In the genomic region with DNA sequence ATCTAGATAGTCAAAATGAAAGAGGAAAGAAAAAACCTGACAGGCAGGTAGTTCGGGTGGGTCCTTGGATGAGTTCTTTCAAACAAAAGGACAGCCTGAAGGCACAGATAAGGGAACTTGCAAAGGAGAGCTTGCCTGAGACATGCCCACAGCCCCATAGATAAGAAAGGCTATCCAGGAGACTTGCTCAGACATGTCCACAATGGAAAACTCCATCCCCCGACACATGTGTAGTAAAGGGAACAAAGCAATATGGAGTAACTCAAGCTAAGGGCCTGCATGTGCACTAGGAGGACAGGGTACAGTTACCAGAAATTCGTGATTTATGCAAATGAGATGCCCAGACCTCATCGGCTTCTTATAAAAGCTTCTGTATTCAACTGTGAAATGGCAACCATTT, we compare ENCODE assay signal across 2 cellular contexts.
TF ChIP-seq lines count a peak whose summit lies in the region.

No MANE protein-coding gene starts in this region.

TF ChIP-seq in GM23338, 12 proteins besides CTCF, POLR2A, EP300 and RAD21:
- peak; percentile 96; the same call in 1 of the 2 replicates for TF ChIP-seq ZNF114 (CRISPR knock-in tag; IDR thresholded peaks at IDR 0.05)
- TF ChIP-seq EZH2phosphoT487 (IDR thresholded peaks at IDR 0.05; ENCODE audit: unreplicated experiment): no peak

TF ChIP-seq in GM12878, 131 proteins besides CTCF, POLR2A, EP300 and RAD21:
- TF ChIP-seq, protein P1, sequence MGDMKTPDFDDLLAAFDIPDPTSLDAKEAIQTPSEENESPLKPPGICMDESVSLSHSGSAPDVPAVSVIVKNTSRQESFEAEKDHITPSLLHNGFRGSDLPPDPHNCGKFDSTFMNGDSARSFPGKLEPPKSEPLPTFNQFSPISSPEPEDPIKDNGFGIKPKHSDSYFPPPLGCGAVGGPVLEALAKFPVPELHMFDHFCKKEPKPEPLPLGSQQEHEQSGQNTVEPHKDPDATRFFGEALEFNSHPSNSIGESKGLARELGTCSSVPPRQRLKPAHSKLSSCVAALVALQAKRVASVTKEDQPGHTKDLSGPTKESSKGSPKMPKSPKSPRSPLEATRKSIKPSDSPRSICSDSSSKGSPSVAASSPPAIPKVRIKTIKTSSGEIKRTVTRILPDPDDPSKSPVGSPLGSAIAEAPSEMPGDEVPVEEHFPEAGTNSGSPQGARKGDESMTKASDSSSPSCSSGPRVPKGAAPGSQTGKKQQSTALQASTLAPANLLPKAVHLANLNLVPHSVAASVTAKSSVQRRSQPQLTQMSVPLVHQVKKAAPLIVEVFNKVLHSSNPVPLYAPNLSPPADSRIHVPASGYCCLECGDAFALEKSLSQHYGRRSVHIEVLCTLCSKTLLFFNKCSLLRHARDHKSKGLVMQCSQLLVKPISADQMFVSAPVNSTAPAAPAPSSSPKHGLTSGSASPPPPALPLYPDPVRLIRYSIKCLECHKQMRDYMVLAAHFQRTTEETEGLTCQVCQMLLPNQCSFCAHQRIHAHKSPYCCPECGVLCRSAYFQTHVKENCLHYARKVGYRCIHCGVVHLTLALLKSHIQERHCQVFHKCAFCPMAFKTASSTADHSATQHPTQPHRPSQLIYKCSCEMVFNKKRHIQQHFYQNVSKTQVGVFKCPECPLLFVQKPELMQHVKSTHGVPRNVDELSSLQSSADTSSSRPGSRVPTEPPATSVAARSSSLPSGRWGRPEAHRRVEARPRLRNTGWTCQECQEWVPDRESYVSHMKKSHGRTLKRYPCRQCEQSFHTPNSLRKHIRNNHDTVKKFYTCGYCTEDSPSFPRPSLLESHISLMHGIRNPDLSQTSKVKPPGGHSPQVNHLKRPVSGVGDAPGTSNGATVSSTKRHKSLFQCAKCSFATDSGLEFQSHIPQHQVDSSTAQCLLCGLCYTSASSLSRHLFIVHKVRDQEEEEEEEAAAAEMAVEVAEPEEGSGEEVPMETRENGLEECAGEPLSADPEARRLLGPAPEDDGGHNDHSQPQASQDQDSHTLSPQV (IDR thresholded peaks at IDR 0.05): 0 out of 2 replicates have a peak, but pooled peaks have one; percentile 46
- TF ChIP-seq, protein P2, sequence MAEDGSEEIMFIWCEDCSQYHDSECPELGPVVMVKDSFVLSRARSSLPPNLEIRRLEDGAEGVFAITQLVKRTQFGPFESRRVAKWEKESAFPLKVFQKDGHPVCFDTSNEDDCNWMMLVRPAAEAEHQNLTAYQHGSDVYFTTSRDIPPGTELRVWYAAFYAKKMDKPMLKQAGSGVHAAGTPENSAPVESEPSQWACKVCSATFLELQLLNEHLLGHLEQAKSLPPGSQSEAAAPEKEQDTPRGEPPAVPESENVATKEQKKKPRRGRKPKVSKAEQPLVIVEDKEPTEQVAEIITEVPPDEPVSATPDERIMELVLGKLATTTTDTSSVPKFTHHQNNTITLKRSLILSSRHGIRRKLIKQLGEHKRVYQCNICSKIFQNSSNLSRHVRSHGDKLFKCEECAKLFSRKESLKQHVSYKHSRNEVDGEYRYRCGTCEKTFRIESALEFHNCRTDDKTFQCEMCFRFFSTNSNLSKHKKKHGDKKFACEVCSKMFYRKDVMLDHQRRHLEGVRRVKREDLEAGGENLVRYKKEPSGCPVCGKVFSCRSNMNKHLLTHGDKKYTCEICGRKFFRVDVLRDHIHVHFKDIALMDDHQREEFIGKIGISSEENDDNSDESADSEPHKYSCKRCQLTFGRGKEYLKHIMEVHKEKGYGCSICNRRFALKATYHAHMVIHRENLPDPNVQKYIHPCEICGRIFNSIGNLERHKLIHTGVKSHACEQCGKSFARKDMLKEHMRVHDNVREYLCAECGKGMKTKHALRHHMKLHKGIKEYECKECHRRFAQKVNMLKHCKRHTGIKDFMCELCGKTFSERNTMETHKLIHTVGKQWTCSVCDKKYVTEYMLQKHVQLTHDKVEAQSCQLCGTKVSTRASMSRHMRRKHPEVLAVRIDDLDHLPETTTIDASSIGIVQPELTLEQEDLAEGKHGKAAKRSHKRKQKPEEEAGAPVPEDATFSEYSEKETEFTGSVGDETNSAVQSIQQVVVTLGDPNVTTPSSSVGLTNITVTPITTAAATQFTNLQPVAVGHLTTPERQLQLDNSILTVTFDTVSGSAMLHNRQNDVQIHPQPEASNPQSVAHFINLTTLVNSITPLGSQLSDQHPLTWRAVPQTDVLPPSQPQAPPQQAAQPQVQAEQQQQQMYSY (CRISPR knock-in tag; IDR thresholded peaks at IDR 0.05): no peak
- TF ChIP-seq, protein P3, sequence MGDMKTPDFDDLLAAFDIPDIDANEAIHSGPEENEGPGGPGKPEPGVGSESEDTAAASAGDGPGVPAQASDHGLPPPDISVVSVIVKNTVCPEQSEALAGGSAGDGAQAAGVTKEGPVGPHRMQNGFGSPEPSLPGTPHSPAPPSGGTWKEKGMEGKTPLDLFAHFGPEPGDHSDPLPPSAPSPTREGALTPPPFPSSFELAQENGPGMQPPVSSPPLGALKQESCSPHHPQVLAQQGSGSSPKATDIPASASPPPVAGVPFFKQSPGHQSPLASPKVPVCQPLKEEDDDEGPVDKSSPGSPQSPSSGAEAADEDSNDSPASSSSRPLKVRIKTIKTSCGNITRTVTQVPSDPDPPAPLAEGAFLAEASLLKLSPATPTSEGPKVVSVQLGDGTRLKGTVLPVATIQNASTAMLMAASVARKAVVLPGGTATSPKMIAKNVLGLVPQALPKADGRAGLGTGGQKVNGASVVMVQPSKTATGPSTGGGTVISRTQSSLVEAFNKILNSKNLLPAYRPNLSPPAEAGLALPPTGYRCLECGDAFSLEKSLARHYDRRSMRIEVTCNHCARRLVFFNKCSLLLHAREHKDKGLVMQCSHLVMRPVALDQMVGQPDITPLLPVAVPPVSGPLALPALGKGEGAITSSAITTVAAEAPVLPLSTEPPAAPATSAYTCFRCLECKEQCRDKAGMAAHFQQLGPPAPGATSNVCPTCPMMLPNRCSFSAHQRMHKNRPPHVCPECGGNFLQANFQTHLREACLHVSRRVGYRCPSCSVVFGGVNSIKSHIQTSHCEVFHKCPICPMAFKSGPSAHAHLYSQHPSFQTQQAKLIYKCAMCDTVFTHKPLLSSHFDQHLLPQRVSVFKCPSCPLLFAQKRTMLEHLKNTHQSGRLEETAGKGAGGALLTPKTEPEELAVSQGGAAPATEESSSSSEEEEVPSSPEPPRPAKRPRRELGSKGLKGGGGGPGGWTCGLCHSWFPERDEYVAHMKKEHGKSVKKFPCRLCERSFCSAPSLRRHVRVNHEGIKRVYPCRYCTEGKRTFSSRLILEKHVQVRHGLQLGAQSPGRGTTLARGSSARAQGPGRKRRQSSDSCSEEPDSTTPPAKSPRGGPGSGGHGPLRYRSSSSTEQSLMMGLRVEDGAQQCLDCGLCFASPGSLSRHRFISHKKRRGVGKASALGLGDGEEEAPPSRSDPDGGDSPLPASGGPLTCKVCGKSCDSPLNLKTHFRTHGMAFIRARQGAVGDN (IDR thresholded peaks at IDR 0.05): peak; percentile 61; the same call in 1 of the 2 replicates
TF ChIP-seq in GM12878: peak in this region for 2.
